In genomic region chr2:67581751-67582150, GRCh38 we compare ENCODE assay signal across 15 cellular contexts.
DNase-seq lines count a peak whose midpoint lies in the region; ATAC-seq and TF ChIP-seq lines count a peak whose summit lies in the region.
"Had no signal": no experiment of that assay in that cellular context is flagged by ENCODE, and none has a peak within 500 bp of the region (broad histone marks: within the 10 kb centered on the region; RNA-seq: fewer than 3 reads in every experiment).

No MANE protein-coding gene starts in this region.

- TF ChIP-seq CTCF in C4-2B (conservative IDR thresholded peaks at IDR 0.05) (peak; percentile 44), HEK293 (tag by site-specific recombination; IDR thresholded peaks at IDR 0.05) (no peak), Panc1 (IDR thresholded peaks at IDR 0.05) (peak; percentile 23; the same call in 1 of the 2 replicates), fibroblast of villous mesenchyme (IDR thresholded peaks at IDR 0.05; ENCODE audit: insufficient read depth, low read depth, low read length) (peak; percentile 27)

- in situ Hi-C loops in Panc1 (cut with HindIII; ENCODE audit: low pct_unique_long_range_greater_than_20kb, low sequenced_read_pairs) = no loop called here

- BruUV-seq in Panc1 (replicated peaks; lab: Mats Ljungman, UMichigan) = no TSS peak

- H3K9me3 ChIP-seq in HEK293 (ENCODE audit: control insufficient read depth, insufficient read depth, low read depth, low read length) (no peaks in the 10 kb centered on the region; the same call in none of the 2 replicates), Panc1 (ENCODE audit: control insufficient read depth, insufficient read depth, low read depth, low read length) (no peaks in the 10 kb centered on the region)

- no peaks in the 10 kb centered on the region for H3K27me3 ChIP-seq in Panc1 (ENCODE audit: control insufficient read depth, insufficient read depth, low read length)
- H3K27me3 ChIP-seq: ascending aorta had no signal

- POLR2A ChIA-PET in HEK293 (lab: Yijun Ruan, JAX) (no interaction called here), Panc1 (lab: Charles Lee) (no interaction called here)

- CTCF ChIA-PET in HEK293 (lab: Yijun Ruan, JAX) = interaction anchor here (0.6 to 1.1 kb wide), 7 partner anchors 15 to 176 kb away, joined by 3 to 9 read pairs (median 3); no protein-coding TSS in a partner anchor
- CTCF ChIA-PET in Panc1 (lab: Charles Lee) = no interaction called here

- H3K36me3 ChIP-seq in HEK293 (ENCODE audit: control insufficient read depth in 2 of 2, insufficient read depth in 1 of 2, low read length in 2 of 2) (no peaks in the 10 kb centered on the region), Panc1 (ENCODE audit: control insufficient read depth, insufficient read depth, low read length) (no peaks in the 10 kb centered on the region)
- H3K36me3 ChIP-seq: ascending aorta had no signal

- H3K4me3 ChIP-seq in HEK293 (ENCODE audit: low read depth, low read length) (no peak overlapping the region), Panc1 (ENCODE audit: low read depth in 2 of 2, low read length in 2 of 2) (no peak overlapping the region), fibroblast of villous mesenchyme (ENCODE audit: low read depth, low read length) (no peak overlapping the region)
- H3K4me3 ChIP-seq: ascending aorta had no signal

- no peak for ATAC-seq in Panc1
- no peak for ATAC-seq in GM18868 (IDR thresholded peaks at IDR 0.05; ENCODE audit: unreplicated experiment)
- ATAC-seq: activated T-cell treated with anti-CD3 and anti-CD28 coated beads, Interleukin-2, amount 50 U/mL, for 4 hours had no signal

- intact Hi-C loops in Panc1 (cut with micrococcal nuclease; ENCODE audit: unreplicated experiment) = no loop called here

- H3K4me1 ChIP-seq in HEK293 (ENCODE audit: control insufficient read depth, insufficient read depth, low read length) = no peaks in the 10 kb centered on the region
- H3K4me1 ChIP-seq in Panc1 (ENCODE audit: control insufficient read depth, insufficient read depth, low read length) = no peaks in the 10 kb centered on the region
- H3K4me1 ChIP-seq: ascending aorta had no signal

- 0 out of 2 replicates have a peak overlapping the region, but pooled peaks have one; percentile 23 for H3K27ac ChIP-seq in C4-2B
- no peak overlapping the region for H3K27ac ChIP-seq in HEK293 (ENCODE audit: extremely low read depth, low read depth, low read length)
- H3K27ac ChIP-seq in Panc1 (ENCODE audit: low read length) = no peak overlapping the region
- H3K27ac ChIP-seq: ascending aorta had no signal

- DNase-seq in Panc1 (ENCODE audit: low read depth, low spot score) = no peak
- no peak for DNase-seq in fibroblast of villous mesenchyme (ENCODE audit: low read depth)
- DNase-seq in SIG-M5 (lab: John Stamatoyannopoulos, UW) = no peak
- no peak for DNase-seq in NCI-H510A (lab: John Stamatoyannopoulos, UW)
- no peak for DNase-seq in occipital lobe (lab: John Stamatoyannopoulos, UW)
- DNase-seq: activated CD4-positive, CD25-positive, alpha-beta regulatory T cell; activated T-cell treated with anti-CD3 and anti-CD28 coated beads, Interleukin-2, amount 50 U/mL, for 4 hours; CD4-positive, CD25-positive, alpha-beta regulatory T cell; effector CD8-positive, alpha-beta T cell; NCI-H2081 treated with DMSO at 0.1 percent for 48 hours; Right ventricle myocardium superior had no signal

TF ChIP-seq in HEK293, 187 proteins besides CTCF, POLR2A, EP300 and RAD21:
- TF ChIP-seq ZNF777 (tag by site-specific recombination; IDR thresholded peaks at IDR 0.05; ENCODE audit: borderline replicate concordance) (no peak), ZNF654 (tag by site-specific recombination; IDR thresholded peaks at IDR 0.05; ENCODE audit: low read depth) (peak; percentile 37), ZNF510 (tag by site-specific recombination; IDR thresholded peaks at IDR 0.05; ENCODE audit: insufficient replicate concordance) (no peak), ZNF274 (IDR thresholded peaks at IDR 0.05; ENCODE audit: low read length) (no peak), ZNF274 (tag by site-specific recombination; IDR thresholded peaks at IDR 0.05; ENCODE audit: borderline replicate concordance) (no peak), ZNF2 (tag by site-specific recombination; IDR thresholded peaks at IDR 0.05) (no peak), ZNF311 (tag by site-specific recombination; IDR thresholded peaks at IDR 0.05; ENCODE audit: borderline replicate concordance) (no peak)
- TF ChIP-seq, protein P1, sequence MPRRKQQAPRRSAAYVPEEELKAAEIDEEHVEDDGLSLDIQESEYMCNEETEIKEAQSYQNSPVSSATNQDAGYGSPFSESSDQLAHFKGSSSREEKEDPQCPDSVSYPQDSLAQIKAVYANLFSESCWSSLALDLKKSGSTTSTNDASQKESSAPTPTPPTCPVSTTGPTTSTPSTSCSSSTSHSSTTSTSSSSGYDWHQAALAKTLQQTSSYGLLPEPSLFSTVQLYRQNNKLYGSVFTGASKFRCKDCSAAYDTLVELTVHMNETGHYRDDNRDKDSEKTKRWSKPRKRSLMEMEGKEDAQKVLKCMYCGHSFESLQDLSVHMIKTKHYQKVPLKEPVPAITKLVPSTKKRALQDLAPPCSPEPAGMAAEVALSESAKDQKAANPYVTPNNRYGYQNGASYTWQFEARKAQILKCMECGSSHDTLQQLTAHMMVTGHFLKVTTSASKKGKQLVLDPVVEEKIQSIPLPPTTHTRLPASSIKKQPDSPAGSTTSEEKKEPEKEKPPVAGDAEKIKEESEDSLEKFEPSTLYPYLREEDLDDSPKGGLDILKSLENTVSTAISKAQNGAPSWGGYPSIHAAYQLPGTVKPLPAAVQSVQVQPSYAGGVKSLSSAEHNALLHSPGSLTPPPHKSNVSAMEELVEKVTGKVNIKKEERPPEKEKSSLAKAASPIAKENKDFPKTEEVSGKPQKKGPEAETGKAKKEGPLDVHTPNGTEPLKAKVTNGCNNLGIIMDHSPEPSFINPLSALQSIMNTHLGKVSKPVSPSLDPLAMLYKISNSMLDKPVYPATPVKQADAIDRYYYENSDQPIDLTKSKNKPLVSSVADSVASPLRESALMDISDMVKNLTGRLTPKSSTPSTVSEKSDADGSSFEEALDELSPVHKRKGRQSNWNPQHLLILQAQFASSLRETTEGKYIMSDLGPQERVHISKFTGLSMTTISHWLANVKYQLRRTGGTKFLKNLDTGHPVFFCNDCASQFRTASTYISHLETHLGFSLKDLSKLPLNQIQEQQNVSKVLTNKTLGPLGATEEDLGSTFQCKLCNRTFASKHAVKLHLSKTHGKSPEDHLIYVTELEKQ (tag by site-specific recombination; IDR thresholded peaks at IDR 0.05; ENCODE audit: borderline replicate concordance) = no peak
